18 cellular contexts compared by ENCODE assay signal in genomic region chr9:113583511-113584470, GRCh38.
A peak's percentile ranks its signal among the peaks of the same experiment; 100 is the strongest.
DNase-seq lines count a peak whose midpoint lies in the region; ATAC-seq and TF ChIP-seq lines count a peak whose summit lies in the region.
"Had no signal": no experiment of that assay in that cellular context is flagged by ENCODE, and none has a peak within 500 bp of the region (broad histone marks: within the 10 kb centered on the region; RNA-seq: fewer than 3 reads in every experiment).

No MANE protein-coding gene starts in this region.

- no peaks in the 10 kb centered on the region for H3K79me1 ChIP-seq in neuronal stem cell (ENCODE audit: low read depth, low read length)

- H3K79me2 ChIP-seq in MM.1S (ENCODE audit: low read length) (peaks cover 9% of the 10 kb centered on the region; the same call in 1 of the 2 replicates), Karpas-422 (ENCODE audit: low read length) (no peaks in the 10 kb centered on the region)

- H3F3A ChIP-seq in MM.1S (ENCODE audit: insufficient read depth, low read length) = peaks cover 33% of the 10 kb centered on the region

- H3K27me3 ChIP-seq in MM.1S (replicated peaks; ENCODE audit: insufficient read depth, low read length) (no peaks in the 10 kb centered on the region), neuronal stem cell (ENCODE audit: control insufficient read depth in 3 of 3, insufficient read depth in 3 of 3, low read depth in 1 of 3, low read length in 3 of 3) (no peaks in the 10 kb centered on the region), Karpas-422 (ENCODE audit: low read length) (no peaks in the 10 kb centered on the region)
- H3K27me3 ChIP-seq: brain microvascular endothelial cell, transverse colon had no signal

- H3K4me3 Mint-ChIP-seq in activated CD4-positive, alpha-beta T cell treated with anti-CD3 and anti-CD28 coated beads for 36 hours = peak overlapping the region; percentile 12
- H3K4me3 Mint-ChIP-seq: nephron had no signal

- H4K91ac ChIP-seq in neuronal stem cell (ENCODE audit: low read depth, low read length, poor library complexity) = no peak overlapping the region

- no peak overlapping the region for H3K27ac ChIP-seq in MM.1S (ENCODE audit: low read length)
- H3K27ac ChIP-seq in coronary artery = peak overlapping the region; percentile 90 to 95
- no peak overlapping the region for H3K27ac ChIP-seq in neuronal stem cell (replicated peaks; ENCODE audit: low read length)
- no peak overlapping the region for H3K27ac ChIP-seq in Karpas-422 (ENCODE audit: low read length)
- H3K27ac ChIP-seq: brain microvascular endothelial cell had no signal

- no peaks in the 10 kb centered on the region for H4K20me1 ChIP-seq in MM.1S (ENCODE audit: insufficient read depth, low read length)
- H4K20me1 ChIP-seq in Karpas-422 (ENCODE audit: insufficient read depth, low read depth, low read length) = no peaks in the 10 kb centered on the region

- POLR2A ChIA-PET in activated CD4-positive, alpha-beta T cell treated with anti-CD3 and anti-CD28 coated beads for 36 hours (lab: Charles Lee) = interaction anchor here (1.1 kb wide), 1 partner anchor 67 kb away, joined by 3 read pairs; no protein-coding TSS in a partner anchor

- CTCF ChIA-PET in activated CD4-positive, alpha-beta T cell treated with anti-CD3 and anti-CD28 coated beads for 36 hours (lab: Charles Lee) = interaction anchor here (1.0 to 15.9 kb wide), 7 partner anchors 8 to 138 kb away, joined by 4 to 502 read pairs (median 7); no protein-coding TSS in a partner anchor

- no peak for ATAC-seq in activated CD4-positive, alpha-beta T cell treated with anti-CD3 and anti-CD28 coated beads for 36 hours
- ATAC-seq in GM21390 (IDR thresholded peaks at IDR 0.05; ENCODE audit: unreplicated experiment) = no peak

- H3K4me3 ChIP-seq in MM.1S (ENCODE audit: low read length) = no peak overlapping the region
- no peak overlapping the region for H3K4me3 ChIP-seq in coronary artery
- H3K4me3 ChIP-seq in neuronal stem cell (ENCODE audit: low read length in 2 of 2) = no peak overlapping the region
- H3K4me3 ChIP-seq in Karpas-422 (ENCODE audit: low read length) = no peak overlapping the region
- H3K4me3 ChIP-seq: transverse colon had no signal

- no peak overlapping the region for H3K9ac ChIP-seq in MM.1S (ENCODE audit: low read length)
- no peak overlapping the region for H3K9ac ChIP-seq in neuronal stem cell (ENCODE audit: low read depth, low read length, poor library complexity)
- H3K9ac ChIP-seq in Karpas-422 (ENCODE audit: low read length) = no peak overlapping the region

- H2AK5ac ChIP-seq in neuronal stem cell (ENCODE audit: low read depth, low read length) = no peak overlapping the region

- no peaks in the 10 kb centered on the region for H3K36me3 ChIP-seq in MM.1S (replicated peaks; ENCODE audit: insufficient read depth, low read length)
- H3K36me3 ChIP-seq in neuronal stem cell (replicated peaks in 1 of 2; ENCODE audit: control insufficient read depth in 2 of 2, insufficient read depth in 2 of 2, low read length in 2 of 2) = peaks cover 1 to 6% of the 10 kb centered on the region in 2 donors
- H3K36me3 ChIP-seq in Karpas-422 (ENCODE audit: insufficient read depth, low read length) = no peaks in the 10 kb centered on the region
- H3K36me3 ChIP-seq: brain microvascular endothelial cell had no signal

- no peak overlapping the region for H2BK15ac ChIP-seq in neuronal stem cell (ENCODE audit: low read length)

- H3K4me1 Mint-ChIP-seq in activated CD4-positive, alpha-beta T cell treated with anti-CD3 and anti-CD28 coated beads for 36 hours = peaks cover 80% of the 10 kb centered on the region

- peaks cover 54% of the 10 kb centered on the region for H3K36me3 Mint-ChIP-seq in activated CD4-positive, alpha-beta T cell treated with anti-CD3 and anti-CD28 coated beads for 36 hours (ENCODE audit: low read depth)

- H3K27ac Mint-ChIP-seq in activated CD4-positive, alpha-beta T cell treated with anti-CD3 and anti-CD28 coated beads for 36 hours = peak overlapping the region; percentile 86
- H3K27ac Mint-ChIP-seq: nephron had no signal

- TF ChIP-seq CTCF in MM.1S (IDR thresholded peaks at IDR 0.05; ENCODE audit: low read length) (no peak), coronary artery (IDR thresholded peaks at IDR 0.05) (no peak)

- H3K9me3 ChIP-seq in MM.1S (replicated peaks; ENCODE audit: insufficient read depth, low read length) (no peaks in the 10 kb centered on the region), neuronal stem cell (replicated peaks in 1 of 2; ENCODE audit: control insufficient read depth in 2 of 2, insufficient read depth in 1 of 2, low read depth in 1 of 2, low read length in 2 of 2) (no peaks in the 10 kb centered on the region), Karpas-422 (ENCODE audit: low read length) (no peaks in the 10 kb centered on the region)
- H3K9me3 ChIP-seq: transverse colon had no signal

- no peak overlapping the region for H2BK12ac ChIP-seq in neuronal stem cell (ENCODE audit: low read length)

- no peaks in the 10 kb centered on the region for H3K9me3 Mint-ChIP-seq in activated CD4-positive, alpha-beta T cell treated with anti-CD3 and anti-CD28 coated beads for 36 hours (ENCODE audit: low read depth)
- H3K9me3 Mint-ChIP-seq: nephron had no signal

- H3K27me3 Mint-ChIP-seq in activated CD4-positive, alpha-beta T cell treated with anti-CD3 and anti-CD28 coated beads for 36 hours = no peaks in the 10 kb centered on the region

- no peak overlapping the region for H3K14ac ChIP-seq in neuronal stem cell (ENCODE audit: low read length)

- DNase-seq in activated CD4-positive, alpha-beta T cell treated with anti-CD3 and anti-CD28 coated beads for 36 hours = no peak
- DNase-seq in activated CD4-positive, alpha-beta T cell treated with anti-CD3 and anti-CD28 coated beads, Interleukin-2, amount 50 U/mL, for 1 hour = no peak
- DNase-seq in MM.1S (no peak), coronary artery (ENCODE audit: low spot score) (no peak), neuronal stem cell (ENCODE audit: low spot score) (no peak), SIG-M5 (lab: John Stamatoyannopoulos, UW) (no peak), Karpas-422 (no peak)
- DNase-seq: 8988T; activated CD4-positive, alpha-beta T cell treated with anti-CD3 and anti-CD28 coated beads, Interleukin-2, amount 50 U/mL, for 4 hours; brain microvascular endothelial cell; C1 segment of cervical spinal cord; DMS79 treated with DMSO at 0.1 percent for 48 hours; KBM-7; SHP77 treated with DMSO at 0.1 percent for 48 hours; T1000; transverse colon had no signal

- no peak overlapping the region for H2BK120ac ChIP-seq in neuronal stem cell (ENCODE audit: low read depth, low read length)

- H3K4me2 ChIP-seq in MM.1S (ENCODE audit: low read depth, low read length) = peak overlapping the region; percentile 12; the same call in 1 of the 2 replicates
- no peak overlapping the region for H3K4me2 ChIP-seq in neuronal stem cell (ENCODE audit: insufficient read depth, low read length, poor library complexity, severe bottlenecking)
- no peak overlapping the region for H3K4me2 ChIP-seq in Karpas-422 (ENCODE audit: low read depth, low read length, poor library complexity, severe bottlenecking)

- peak overlapping the region; percentile 40 for H2BK5ac ChIP-seq in neuronal stem cell (ENCODE audit: low read length)

- no peaks in the 10 kb centered on the region for H3K9me2 ChIP-seq in MM.1S (replicated peaks; ENCODE audit: insufficient read depth, low read length)
- H3K9me2 ChIP-seq in Karpas-422 (replicated peaks; ENCODE audit: insufficient read depth, low read length) = no peaks in the 10 kb centered on the region

- no peak overlapping the region for H3K18ac ChIP-seq in neuronal stem cell (ENCODE audit: low read length)

- no peak overlapping the region for H2AFZ ChIP-seq in MM.1S (ENCODE audit: low read length)
- H2AFZ ChIP-seq in neuronal stem cell (ENCODE audit: low read length) = no peak overlapping the region
- no peak overlapping the region for H2AFZ ChIP-seq in Karpas-422 (ENCODE audit: low read length)

- intact Hi-C loops in activated CD4-positive, alpha-beta T cell treated with anti-CD3 and anti-CD28 coated beads for 36 hours (cut with DNase I, micrococcal nuclease) = loop anchor here (2.0 to 5.0 kb wide), 3 partner anchors 137 to 361 kb away; partner anchors contain the start of genes FKBP15 (in 2 of the 2), SLC31A1 (in 2 of the 2), CDC26 (in 1 of the 2) and PRPF4 (in 1 of the 2)

- no peak overlapping the region for H3K4ac ChIP-seq in neuronal stem cell (ENCODE audit: low read length)

- H4K8ac ChIP-seq in neuronal stem cell (ENCODE audit: low read depth, low read length) = no peak overlapping the region

- WGBS in neuronal stem cell (ENCODE audit: extremely low coverage in 2 of 2, insufficient read length in 2 of 2, insufficient replicate concordance in 1 of 2), 2 donors = no CpG with 5 or more reads among the region's 31 CpGs

- H3K23ac ChIP-seq in neuronal stem cell (ENCODE audit: low read depth, low read length, poor library complexity) = no peak overlapping the region

- H3K4me1 ChIP-seq in MM.1S (ENCODE audit: low read length) = peaks cover 45% of the 10 kb centered on the region
- H3K4me1 ChIP-seq in neuronal stem cell (ENCODE audit: control insufficient read depth in 2 of 2, insufficient read depth in 1 of 2, low read depth in 1 of 2, low read length in 2 of 2) = peaks cover 3 to 10% of the 10 kb centered on the region in 2 donors
- H3K4me1 ChIP-seq in Karpas-422 (ENCODE audit: low read length) = peaks cover 31% of the 10 kb centered on the region

Comparison
In these comparisons a context has a peak if more than half of its experiments do, and no peak if none do; other contexts are left out.
1. H3K27ac ChIP-seq: peak in coronary artery (2 of 2); none in MM.1S (single experiment), neuronal stem cell (single experiment) and Karpas-422 (single experiment).